Comparison of ENCODE assay signal across 24 cellular contexts in genomic region chr10:98563811-98564210, GRCh38.
DNase-seq lines count a peak whose midpoint lies in the region; ATAC-seq, FAIRE-seq and TF ChIP-seq lines count a peak whose summit lies in the region.
"Had no signal": no experiment of that assay in that cellular context is flagged by ENCODE, and none has a peak within 500 bp of the region (broad histone marks: within the 10 kb centered on the region; RNA-seq: fewer than 3 reads in every experiment).

No MANE protein-coding gene starts in this region.

- no peaks in the 10 kb centered on the region for H3K9me3 Mint-ChIP-seq in astrocyte (ENCODE audit: unreplicated experiment)
- no peaks in the 10 kb centered on the region for H3K9me3 Mint-ChIP-seq in natural killer cell treated with Interleukin-12 subunit alpha and Interleukin-12 subunit beta and Interleukin-15 and Interleukin-18, amount 100 ng/mL, for 72 hours
- H3K9me3 Mint-ChIP-seq in activated CD4-positive, alpha-beta memory T cell treated with anti-CD3 and anti-CD28 coated beads, Interleukin-2, amount 10 ng/mL, durations not matched to agents 7 days and 5 days = no peaks in the 10 kb centered on the region
- H3K9me3 Mint-ChIP-seq: CD8-positive, alpha-beta memory T cell had no signal

- H3F3A ChIP-seq in smooth muscle cell (ENCODE audit: low read depth) = no peaks in the 10 kb centered on the region

- DNase-seq in DMS53 (lab: John Stamatoyannopoulos, UW) (peak; percentile 19), DMS53 treated with DMSO at 0.1 percent for 48 hours (lab: John Stamatoyannopoulos, UW; ENCODE audit: unreplicated experiment) (no peak), astrocyte (ENCODE audit: low read depth) (no peak), islet precursor cell (peak; percentile 79), smooth muscle cell (lab: John Stamatoyannopoulos, UW; ENCODE audit: unreplicated experiment) (no peak), prostate gland (ENCODE audit: low spot score) (no peak)
- DNase-seq in natural killer cell treated with Interleukin-12 subunit alpha and Interleukin-12 subunit beta and Interleukin-15 and Interleukin-18, amount 100 ng/mL, for 72 hours (ENCODE audit: low spot score) = no peak
- no peak for DNase-seq in activated CD4-positive, alpha-beta memory T cell treated with anti-CD3 and anti-CD28 coated beads, Interleukin-2, amount 10 ng/mL, durations not matched to agents 7 days and 5 days
- DNase-seq: BE2C; CD8-positive, alpha-beta memory T cell; DMS 273 treated with DMSO at 0.1 percent for 48 hours; DND-41; KG1; MM.1S; NCI-H2029; NCI-H2227 treated with DMSO at 0.1 percent for 48 hours; NCI-H526 treated with DMSO at 0.1 percent for 48 hours; PC-9; Right ventricle myocardium superior; RPMI8226 had no signal

- H3K27ac Mint-ChIP-seq in astrocyte (ENCODE audit: unreplicated experiment) = peak overlapping the region; percentile 79
- H3K27ac Mint-ChIP-seq in natural killer cell treated with Interleukin-12 subunit alpha and Interleukin-12 subunit beta and Interleukin-15 and Interleukin-18, amount 100 ng/mL, for 72 hours = no peak overlapping the region
- H3K27ac Mint-ChIP-seq in activated CD4-positive, alpha-beta memory T cell treated with anti-CD3 and anti-CD28 coated beads, Interleukin-2, amount 10 ng/mL, durations not matched to agents 7 days and 5 days = no peak overlapping the region
- H3K27ac Mint-ChIP-seq: CD14-positive monocyte; CD8-positive, alpha-beta memory T cell had no signal

- WGBS in smooth muscle cell (ENCODE audit: low lambda C conversion rate) = 32% methylated on average over 2 of the region's 2 CpGs
- 54% methylated on average over 2 of the region's 2 CpGs for whole genome bisulfite sequencing in prostate gland

- H3K4me3 Mint-ChIP-seq in astrocyte (ENCODE audit: unreplicated experiment) = no peak overlapping the region
- no peak overlapping the region for H3K4me3 Mint-ChIP-seq in natural killer cell treated with Interleukin-12 subunit alpha and Interleukin-12 subunit beta and Interleukin-15 and Interleukin-18, amount 100 ng/mL, for 72 hours
- H3K4me3 Mint-ChIP-seq in activated CD4-positive, alpha-beta memory T cell treated with anti-CD3 and anti-CD28 coated beads, Interleukin-2, amount 10 ng/mL, durations not matched to agents 7 days and 5 days = no peak overlapping the region
- H3K4me3 Mint-ChIP-seq: CD14-positive monocyte; CD8-positive, alpha-beta memory T cell had no signal

- no peaks in the 10 kb centered on the region for H4K20me1 ChIP-seq in astrocyte (ENCODE audit: insufficient read depth, low read length)
- no peaks in the 10 kb centered on the region for H4K20me1 ChIP-seq in smooth muscle cell (ENCODE audit: low read depth)

- POLR2A ChIA-PET in activated CD4-positive, alpha-beta memory T cell treated with anti-CD3 and anti-CD28 coated beads, Interleukin-2, amount 10 ng/mL, durations not matched to agents 7 days and 5 days (lab: Charles Lee) = no interaction called here

- H3K9ac ChIP-seq in astrocyte (ENCODE audit: low read length) (no peak overlapping the region), smooth muscle cell (ENCODE audit: low read depth) (no peak overlapping the region)

- H3K27me3 ChIP-seq in astrocyte (ENCODE audit: insufficient read depth, low read length) (no peaks in the 10 kb centered on the region), smooth muscle cell (ENCODE audit: low read depth) (no peaks in the 10 kb centered on the region), prostate gland (replicated peaks; ENCODE audit: insufficient read depth) (no peaks in the 10 kb centered on the region)
- H3K27me3 ChIP-seq: SJSA1 had no signal

- intact Hi-C loops in prostate gland (cut with DNase I) = no loop called here

- TF ChIP-seq CTCF in astrocyte (IDR thresholded peaks at IDR 0.05; ENCODE audit: insufficient read depth, low read depth, low read length) (no peak), smooth muscle cell (IDR thresholded peaks at IDR 0.05; ENCODE audit: borderline replicate concordance, insufficient read depth, poor library complexity, severe bottlenecking) (no peak), prostate gland (IDR thresholded peaks at IDR 0.05) (no peak)

- CTCF ChIA-PET in activated CD4-positive, alpha-beta memory T cell treated with anti-CD3 and anti-CD28 coated beads, Interleukin-2, amount 10 ng/mL, durations not matched to agents 7 days and 5 days (lab: Charles Lee) = no interaction called here

- H3K36me3 Mint-ChIP-seq in astrocyte (ENCODE audit: low read depth, unreplicated experiment) = no peaks in the 10 kb centered on the region
- H3K36me3 Mint-ChIP-seq in natural killer cell treated with Interleukin-12 subunit alpha and Interleukin-12 subunit beta and Interleukin-15 and Interleukin-18, amount 100 ng/mL, for 72 hours = no peaks in the 10 kb centered on the region
- H3K36me3 Mint-ChIP-seq in activated CD4-positive, alpha-beta memory T cell treated with anti-CD3 and anti-CD28 coated beads, Interleukin-2, amount 10 ng/mL, durations not matched to agents 7 days and 5 days (ENCODE audit: low read depth) = no peaks in the 10 kb centered on the region
- H3K36me3 Mint-ChIP-seq: CD14-positive monocyte; CD8-positive, alpha-beta memory T cell had no signal

- H2AFZ ChIP-seq in astrocyte (ENCODE audit: low read depth, low read length) (no peak overlapping the region), smooth muscle cell (ENCODE audit: low read depth) (no peak overlapping the region)
- H2AFZ ChIP-seq: PC-9 had no signal

- TF ChIP-seq POLR2A in prostate gland (IDR thresholded peaks at IDR 0.05) = no peak

- H3K4me3 ChIP-seq in astrocyte (ENCODE audit: insufficient read depth, low read depth, low read length) = no peak overlapping the region
- no peak overlapping the region for H3K4me3 ChIP-seq in smooth muscle cell
- H3K4me3 ChIP-seq in prostate gland = no peak overlapping the region
- H3K4me3 ChIP-seq: PC-9, SJSA1 had no signal

- ATAC-seq in natural killer cell treated with Interleukin-12 subunit alpha and Interleukin-12 subunit beta and Interleukin-15 and Interleukin-18, amount 100 ng/mL, for 72 hours = no peak
- ATAC-seq: HCT116 had no signal

- H3K4me1 ChIP-seq in astrocyte (ENCODE audit: insufficient read depth, low read length) (no peaks in the 10 kb centered on the region), smooth muscle cell (ENCODE audit: low read depth) (no peaks in the 10 kb centered on the region), prostate gland (replicated peaks) (no peaks in the 10 kb centered on the region)
- H3K4me1 ChIP-seq: BE2C, SJSA1 had no signal

- H3K9me3 ChIP-seq in astrocyte (ENCODE audit: insufficient read depth, low read depth, low read length) = no peaks in the 10 kb centered on the region
- no peaks in the 10 kb centered on the region for H3K9me3 ChIP-seq in smooth muscle cell (replicated peaks; ENCODE audit: low read depth)
- H3K9me3 ChIP-seq in prostate gland = no peaks in the 10 kb centered on the region
- H3K9me3 ChIP-seq: BE2C, SJSA1 had no signal

- H3K36me3 ChIP-seq in astrocyte (ENCODE audit: insufficient read depth, low read length) = no peaks in the 10 kb centered on the region
- H3K36me3 ChIP-seq in smooth muscle cell (ENCODE audit: low read depth) = no peaks in the 10 kb centered on the region
- no peaks in the 10 kb centered on the region for H3K36me3 ChIP-seq in prostate gland
- H3K36me3 ChIP-seq: BE2C, SJSA1 had no signal

- H3K79me2 ChIP-seq in astrocyte (ENCODE audit: insufficient read depth, low read length) (no peaks in the 10 kb centered on the region), smooth muscle cell (ENCODE audit: low read depth) (no peaks in the 10 kb centered on the region)

- H3K4me2 ChIP-seq in astrocyte (ENCODE audit: low read length) = no peak overlapping the region
- H3K4me2 ChIP-seq in smooth muscle cell = no peak overlapping the region
- H3K4me2 ChIP-seq: PC-9 had no signal

- no peak for FAIRE-seq in astrocyte (lab: Jason Lieb, UNC)

- no peaks in the 10 kb centered on the region for H3K27me3 Mint-ChIP-seq in astrocyte (ENCODE audit: low read depth, unreplicated experiment)
- peaks cover 0 to 3% of the 10 kb centered on the region in 2 donors for H3K27me3 Mint-ChIP-seq in natural killer cell treated with Interleukin-12 subunit alpha and Interleukin-12 subunit beta and Interleukin-15 and Interleukin-18, amount 100 ng/mL, for 72 hours
- no peaks in the 10 kb centered on the region for H3K27me3 Mint-ChIP-seq in activated CD4-positive, alpha-beta memory T cell treated with anti-CD3 and anti-CD28 coated beads, Interleukin-2, amount 10 ng/mL, durations not matched to agents 7 days and 5 days

- H3K27ac ChIP-seq in astrocyte (ENCODE audit: low read depth, low read length) = no peak overlapping the region
- peak overlapping the region; percentile 37 for H3K27ac ChIP-seq in smooth muscle cell (ENCODE audit: low read depth)
- H3K27ac ChIP-seq in prostate gland = no peak overlapping the region
- H3K27ac ChIP-seq: 22Rv1, PC-9, SJSA1 had no signal

- H3K4me1 Mint-ChIP-seq in astrocyte (ENCODE audit: low read depth, unreplicated experiment) = peaks cover 15% of the 10 kb centered on the region
- no peaks in the 10 kb centered on the region for H3K4me1 Mint-ChIP-seq in natural killer cell treated with Interleukin-12 subunit alpha and Interleukin-12 subunit beta and Interleukin-15 and Interleukin-18, amount 100 ng/mL, for 72 hours (ENCODE audit: low read depth in 2 of 2)
- H3K4me1 Mint-ChIP-seq in activated CD4-positive, alpha-beta memory T cell treated with anti-CD3 and anti-CD28 coated beads, Interleukin-2, amount 10 ng/mL, durations not matched to agents 7 days and 5 days = no peaks in the 10 kb centered on the region
- H3K4me1 Mint-ChIP-seq: CD14-positive monocyte; CD8-positive, alpha-beta memory T cell had no signal

Comparison
In these comparisons a context has a peak if more than half of its experiments do, and no peak if none do; other contexts are left out.
1. DNase-seq: peak in DMS53 (single experiment) and islet precursor cell (single experiment); none in DMS53 treated with DMSO at 0.1 percent for 48 hours (single experiment), astrocyte (single experiment), smooth muscle cell (single experiment), natural killer cell treated with Interleukin-12 subunit alpha and Interleukin-12 subunit beta and Interleukin-15 and Interleukin-18, amount 100 ng/mL, for 72 hours (single experiment), prostate gland (single experiment) and activated CD4-positive, alpha-beta memory T cell treated with anti-CD3 and anti-CD28 coated beads, Interleukin-2, amount 10 ng/mL, durations not matched to agents 7 days and 5 days (single experiment).